Comparison of ENCODE assay signal across 12 cellular contexts in genomic region chr2:62221141-62221540, GRCh38. TPM values are rescaled to one million over a fixed set of nuclear protein-coding genes. Genes with fewer than 3 reads are reported as not detected.
A peak's percentile ranks its signal among the peaks of the same experiment; 100 is the strongest.
DNase-seq lines count a peak whose midpoint lies in the region; ATAC-seq lines count a peak whose summit lies in the region.
"Had no signal": no experiment of that assay in that cellular context is flagged by ENCODE, and none has a peak within 500 bp of the region (broad histone marks: within the 10 kb centered on the region; RNA-seq: fewer than 3 reads in every experiment).

No MANE protein-coding gene starts in this region.

- H3K36me3 Mint-ChIP-seq in CD4-positive, alpha-beta memory T cell: peaks cover 44 to 51% of the 10 kb centered on the region in 2 donors
- H3K36me3 Mint-ChIP-seq in activated naive CD4-positive, alpha-beta T cell treated with anti-CD3 and anti-CD28 coated beads, Interleukin-2, amount 50 U/mL, for 72 hours: peaks cover 37 to 89% of the 10 kb centered on the region in 2 donors

- H3K36me3 ChIP-seq in CD4-positive, alpha-beta memory T cell (ENCODE audit: insufficient read depth, low read length): peaks cover 16% of the 10 kb centered on the region
- H3K36me3 ChIP-seq in adipocyte (ENCODE audit: control insufficient read depth, insufficient read depth, low read length, severe bottlenecking): peaks cover 21% of the 10 kb centered on the region

- ATAC-seq in left colon: peak; percentile 42
- no peak for ATAC-seq in activated naive CD4-positive, alpha-beta T cell treated with anti-CD3 and anti-CD28 coated beads, Interleukin-2, amount 50 U/mL, for 72 hours

- H3K27me3 Mint-ChIP-seq in CD4-positive, alpha-beta memory T cell: no peaks in the 10 kb centered on the region

- peak overlapping the region; percentile 5 to 78 (median 56) for H3K27ac Mint-ChIP-seq in CD4-positive, alpha-beta memory T cell
- peak overlapping the region in 1 of 2 donors; percentile 31 for H3K27ac Mint-ChIP-seq in activated naive CD4-positive, alpha-beta T cell treated with anti-CD3 and anti-CD28 coated beads, Interleukin-2, amount 50 U/mL, for 72 hours
- H3K27ac Mint-ChIP-seq: neural progenitor cell had no signal

- POLR2A ChIA-PET in CD4-positive, alpha-beta memory T cell (lab: Charles Lee; ENCODE audit: partially characterized antibody): interaction anchor here (1.0 kb wide), 1 partner anchor 23 kb away, joined by 3 read pairs; no protein-coding TSS in a partner anchor

- H3K4me3 ChIP-seq in CD4-positive, alpha-beta memory T cell (ENCODE audit: low read length in 2 of 2): no peak overlapping the region
- H3K4me3 ChIP-seq in adipocyte (ENCODE audit: low read length): no peak overlapping the region
- H3K4me3 ChIP-seq: neural progenitor cell, PC-9 had no signal

- H3K27me3 ChIP-seq in CD4-positive, alpha-beta memory T cell (ENCODE audit: insufficient read depth, low read length): no peaks in the 10 kb centered on the region
- no peaks in the 10 kb centered on the region for H3K27me3 ChIP-seq in adipocyte (replicated peaks; ENCODE audit: control insufficient read depth, insufficient read depth, low read length)
- H3K27me3 ChIP-seq: neural progenitor cell had no signal

- H3K27ac ChIP-seq in CD4-positive, alpha-beta memory T cell (ENCODE audit: low read depth, low read length): no peak overlapping the region
- H3K27ac ChIP-seq: neural progenitor cell, PC-9 had no signal

- H3K4me1 ChIP-seq in CD4-positive, alpha-beta memory T cell (ENCODE audit: insufficient read depth, low read length): peaks cover 68% of the 10 kb centered on the region
- peaks cover 27% of the 10 kb centered on the region for H3K4me1 ChIP-seq in adipocyte (ENCODE audit: control insufficient read depth, insufficient read depth, low read length)

- H3K9me3 ChIP-seq in CD4-positive, alpha-beta memory T cell (ENCODE audit: control insufficient read depth in 1 of 2, low read length in 2 of 2): no peaks in the 10 kb centered on the region
- H3K9me3 ChIP-seq in adipocyte (ENCODE audit: control insufficient read depth, low read length): no peaks in the 10 kb centered on the region

- peaks cover 53 to 75% (median 64%) of the 10 kb centered on the region in 4 donors for H3K4me1 Mint-ChIP-seq in CD4-positive, alpha-beta memory T cell
- H3K4me1 Mint-ChIP-seq: neural progenitor cell had no signal

- DNase-seq in CD4-positive, alpha-beta memory T cell: no peak
- DNase-seq in LHCN-M2 (ENCODE audit: low read depth) (peak; percentile 37), adipocyte (ENCODE audit: low read depth) (peak; percentile 10), left colon (no peak), COLO829 (ENCODE audit: low spot score) (no peak), RKO (ENCODE audit: low spot score) (no peak), NCI-H1930 (lab: John Stamatoyannopoulos, UW) (no peak)
- DNase-seq in activated naive CD4-positive, alpha-beta T cell treated with anti-CD3 and anti-CD28 coated beads, Interleukin-2, amount 50 U/mL, for 72 hours (ENCODE audit: low spot score in 2 of 2): no peak
- DNase-seq: C1 segment of cervical spinal cord, NCI-H1417 treated with DMSO at 0.1 percent for 48 hours, PC-9 had no signal

- CTCF ChIA-PET in CD4-positive, alpha-beta memory T cell (lab: Charles Lee; ENCODE audit: partially characterized antibody): no interaction called here

- H3K9me3 Mint-ChIP-seq in CD4-positive, alpha-beta memory T cell: peaks cover 0 to 7% (median 0%) of the 10 kb centered on the region in 8 donors
- peaks cover 0 to 16% of the 10 kb centered on the region in 2 donors for H3K9me3 Mint-ChIP-seq in activated naive CD4-positive, alpha-beta T cell treated with anti-CD3 and anti-CD28 coated beads, Interleukin-2, amount 50 U/mL, for 72 hours

- no peak overlapping the region for H3K9ac ChIP-seq in adipocyte (ENCODE audit: low read length)
- H3K9ac ChIP-seq: neural progenitor cell had no signal

- H3K4me3 Mint-ChIP-seq in CD4-positive, alpha-beta memory T cell: peak overlapping the region in 3 of 8 donors; percentile 12 to 39 (median 22)
- H3K4me3 Mint-ChIP-seq: neural progenitor cell had no signal

- intact Hi-C loops in CD4-positive, alpha-beta memory T cell (cut with micrococcal nuclease): no loop called here
- intact Hi-C loops in left colon (cut with DNase I, micrococcal nuclease): no loop called here

RNA-seq across cellular contexts. Expression of gene B3GNT2, which starts 25.2 kb away (rescaled TPM):
- total RNA-seq in CD4-positive, alpha-beta memory T cell: 10 to 100 TPM; 18.3 to 18.8 TPM
- polyA plus RNA-seq in CD4-positive, alpha-beta memory T cell: 10 to 100 TPM; 29.8 to 55.7 TPM
- 13.3 and 16.0 TPM in 2 replicates for total RNA-seq in LHCN-M2 (2014; rRNA removed)
- polyA plus RNA-seq in LHCN-M2 (2012): 6.0 TPM
- total RNA-seq in left colon: 10 to 100 TPM; 27.6 to 49.5 TPM
- 10 to 100 TPM; 34.9 to 43.6 TPM for total RNA-seq in activated naive CD4-positive, alpha-beta T cell treated with anti-CD3 and anti-CD28 coated beads, Interleukin-2, amount 50 U/mL, for 72 hours

Comparison
In these comparisons a context has a peak if more than half of its experiments do, and no peak if none do; other contexts are left out.
1. DNase-seq: peak in LHCN-M2 (single experiment) and adipocyte (single experiment); none in CD4-positive, alpha-beta memory T cell (0 of 5), left colon (0 of 2), COLO829 (single experiment), RKO (single experiment), activated naive CD4-positive, alpha-beta T cell treated with anti-CD3 and anti-CD28 coated beads, Interleukin-2, amount 50 U/mL, for 72 hours (0 of 2) and NCI-H1930 (0 of 2).